1 cellular context compared by ENCODE assay signal in the genomic region with DNA sequence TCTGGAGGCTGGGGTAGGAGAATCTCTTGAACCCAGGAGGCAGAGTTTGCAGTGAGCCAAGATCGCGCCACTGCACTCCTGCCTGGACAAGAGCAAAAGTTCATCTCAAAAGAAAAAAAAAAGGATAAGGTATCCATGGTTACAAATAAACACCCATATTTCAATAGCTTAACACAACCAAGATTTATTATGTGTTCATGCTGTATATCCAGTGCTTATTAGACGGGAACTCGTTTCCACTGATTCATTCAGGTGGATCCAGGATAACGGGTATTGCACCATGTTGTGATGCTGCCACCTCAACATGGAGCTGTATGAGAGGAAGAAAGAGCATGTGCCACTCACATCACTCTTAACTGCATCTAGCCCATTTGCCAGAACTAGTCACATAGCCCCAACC.
TF ChIP-seq lines count a peak whose summit lies in the region.

No MANE protein-coding gene starts in this region.

TF ChIP-seq in K562, 482 proteins besides CTCF, POLR2A, EP300 and RAD21 (continued from another document):
- TF ChIP-seq, protein P1, sequence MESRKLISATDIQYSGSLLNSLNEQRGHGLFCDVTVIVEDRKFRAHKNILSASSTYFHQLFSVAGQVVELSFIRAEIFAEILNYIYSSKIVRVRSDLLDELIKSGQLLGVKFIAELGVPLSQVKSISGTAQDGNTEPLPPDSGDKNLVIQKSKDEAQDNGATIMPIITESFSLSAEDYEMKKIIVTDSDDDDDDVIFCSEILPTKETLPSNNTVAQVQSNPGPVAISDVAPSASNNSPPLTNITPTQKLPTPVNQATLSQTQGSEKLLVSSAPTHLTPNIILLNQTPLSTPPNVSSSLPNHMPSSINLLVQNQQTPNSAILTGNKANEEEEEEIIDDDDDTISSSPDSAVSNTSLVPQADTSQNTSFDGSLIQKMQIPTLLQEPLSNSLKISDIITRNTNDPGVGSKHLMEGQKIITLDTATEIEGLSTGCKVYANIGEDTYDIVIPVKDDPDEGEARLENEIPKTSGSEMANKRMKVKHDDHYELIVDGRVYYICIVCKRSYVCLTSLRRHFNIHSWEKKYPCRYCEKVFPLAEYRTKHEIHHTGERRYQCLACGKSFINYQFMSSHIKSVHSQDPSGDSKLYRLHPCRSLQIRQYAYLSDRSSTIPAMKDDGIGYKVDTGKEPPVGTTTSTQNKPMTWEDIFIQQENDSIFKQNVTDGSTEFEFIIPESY (CRISPR knock-in tag; IDR thresholded peaks at IDR 0.05): peak; percentile 52; the same call in 1 of the 2 replicates
- TF ChIP-seq GATAD2A (IDR thresholded peaks at IDR 0.05) (no peak), CXXC5 (CRISPR knock-in tag; IDR thresholded peaks at IDR 0.05) (0 out of 2 replicates have a peak, but pooled peaks have one; percentile 21), ZNF780A (CRISPR knock-in tag; IDR thresholded peaks at IDR 0.05) (no peak), NFE2 (IDR thresholded peaks at IDR 0.05; ENCODE audit: low read depth) (no peak), RFX1 (IDR thresholded peaks at IDR 0.05) (peak; percentile 80), ZNF384 (IDR thresholded peaks at IDR 0.05; ENCODE audit: low read depth, low read length) (0 out of 2 replicates have a peak, but pooled peaks have one; percentile 43), POU5F1 (IDR thresholded peaks at IDR 0.05; ENCODE audit: borderline replicate concordance, low read depth, low read length, partially characterized antibody) (no peak), NONO (IDR thresholded peaks at IDR 0.05; ENCODE audit: low read depth in 2 of 2, low read length in 1 of 2) (no peak)
- TF ChIP-seq, protein P2, sequence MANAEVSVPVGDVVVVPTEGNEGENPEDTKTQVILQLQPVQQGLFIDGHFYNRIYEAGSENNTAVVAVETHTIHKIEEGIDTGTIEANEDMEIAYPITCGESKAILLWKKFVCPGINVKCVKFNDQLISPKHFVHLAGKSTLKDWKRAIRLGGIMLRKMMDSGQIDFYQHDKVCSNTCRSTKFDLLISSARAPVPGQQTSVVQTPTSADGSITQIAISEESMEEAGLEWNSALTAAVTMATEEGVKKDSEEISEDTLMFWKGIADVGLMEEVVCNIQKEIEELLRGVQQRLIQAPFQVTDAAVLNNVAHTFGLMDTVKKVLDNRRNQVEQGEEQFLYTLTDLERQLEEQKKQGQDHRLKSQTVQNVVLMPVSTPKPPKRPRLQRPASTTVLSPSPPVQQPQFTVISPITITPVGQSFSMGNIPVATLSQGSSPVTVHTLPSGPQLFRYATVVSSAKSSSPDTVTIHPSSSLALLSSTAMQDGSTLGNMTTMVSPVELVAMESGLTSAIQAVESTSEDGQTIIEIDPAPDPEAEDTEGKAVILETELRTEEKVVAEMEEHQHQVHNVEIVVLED (CRISPR knock-in tag; IDR thresholded peaks at IDR 0.05): no peak
- TF ChIP-seq, protein P3, sequence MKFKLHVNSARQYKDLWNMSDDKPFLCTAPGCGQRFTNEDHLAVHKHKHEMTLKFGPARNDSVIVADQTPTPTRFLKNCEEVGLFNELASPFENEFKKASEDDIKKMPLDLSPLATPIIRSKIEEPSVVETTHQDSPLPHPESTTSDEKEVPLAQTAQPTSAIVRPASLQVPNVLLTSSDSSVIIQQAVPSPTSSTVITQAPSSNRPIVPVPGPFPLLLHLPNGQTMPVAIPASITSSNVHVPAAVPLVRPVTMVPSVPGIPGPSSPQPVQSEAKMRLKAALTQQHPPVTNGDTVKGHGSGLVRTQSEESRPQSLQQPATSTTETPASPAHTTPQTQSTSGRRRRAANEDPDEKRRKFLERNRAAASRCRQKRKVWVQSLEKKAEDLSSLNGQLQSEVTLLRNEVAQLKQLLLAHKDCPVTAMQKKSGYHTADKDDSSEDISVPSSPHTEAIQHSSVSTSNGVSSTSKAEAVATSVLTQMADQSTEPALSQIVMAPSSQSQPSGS (CRISPR knock-in tag; IDR thresholded peaks at IDR 0.05): no peak
- TF ChIP-seq, protein P4, sequence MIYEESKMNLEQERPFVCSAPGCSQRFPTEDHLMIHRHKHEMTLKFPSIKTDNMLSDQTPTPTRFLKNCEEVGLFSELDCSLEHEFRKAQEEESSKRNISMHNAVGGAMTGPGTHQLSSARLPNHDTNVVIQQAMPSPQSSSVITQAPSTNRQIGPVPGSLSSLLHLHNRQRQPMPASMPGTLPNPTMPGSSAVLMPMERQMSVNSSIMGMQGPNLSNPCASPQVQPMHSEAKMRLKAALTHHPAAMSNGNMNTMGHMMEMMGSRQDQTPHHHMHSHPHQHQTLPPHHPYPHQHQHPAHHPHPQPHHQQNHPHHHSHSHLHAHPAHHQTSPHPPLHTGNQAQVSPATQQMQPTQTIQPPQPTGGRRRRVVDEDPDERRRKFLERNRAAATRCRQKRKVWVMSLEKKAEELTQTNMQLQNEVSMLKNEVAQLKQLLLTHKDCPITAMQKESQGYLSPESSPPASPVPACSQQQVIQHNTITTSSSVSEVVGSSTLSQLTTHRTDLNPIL (CRISPR knock-in tag; IDR thresholded peaks at IDR 0.05): no peak
